Comparison of ENCODE assay signal across 24 cellular contexts in the genomic region with DNA sequence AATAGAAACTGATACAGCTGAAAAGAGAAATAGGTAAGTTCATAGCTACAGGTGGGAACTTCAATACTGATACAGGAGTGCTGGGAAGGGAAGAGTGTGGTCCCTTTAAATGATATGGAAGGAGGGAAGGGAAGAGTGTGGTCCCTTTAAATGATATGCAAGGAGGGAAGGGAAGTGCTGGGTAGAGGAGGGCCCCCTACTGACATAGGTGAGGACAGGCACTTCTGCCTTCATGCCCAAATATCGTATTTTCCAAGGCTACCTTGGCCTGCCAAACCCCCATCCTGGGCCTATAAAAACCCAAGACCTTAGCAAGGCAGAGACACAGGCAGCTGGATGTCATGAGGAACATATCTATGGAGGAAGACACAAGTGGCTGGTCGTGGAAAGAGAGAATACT.
DNase-seq lines count a peak whose midpoint lies in the region; ATAC-seq and TF ChIP-seq lines count a peak whose summit lies in the region.
"Had no signal": no experiment of that assay in that cellular context is flagged by ENCODE, and none has a peak within 500 bp of the region (broad histone marks: within the 10 kb centered on the region; RNA-seq: fewer than 3 reads in every experiment).

No MANE protein-coding gene starts in this region.

- no peaks in the 10 kb centered on the region for H3K4me1 ChIP-seq in breast epithelium
- H3K4me1 ChIP-seq in neural progenitor cell = no peaks in the 10 kb centered on the region
- H3K4me1 ChIP-seq: A549, esophagus squamous epithelium, HAP-1, SJCRH30 had no signal

- no peaks in the 10 kb centered on the region for H3K79me2 ChIP-seq in neural progenitor cell (ENCODE audit: low read depth)

- H3K9me3 Mint-ChIP-seq in MCF 10A (ENCODE audit: unreplicated experiment) (no peaks in the 10 kb centered on the region), neural progenitor cell (peaks cover 2% of the 10 kb centered on the region)
- H3K9me3 Mint-ChIP-seq: activated T-cell treated with anti-CD3 and anti-CD28 coated beads, Interleukin-2, amount 50 U/mL, for 72 hours had no signal

- H3K9ac ChIP-seq in neural progenitor cell = no peak overlapping the region

- H3K27ac Mint-ChIP-seq in MCF 10A (ENCODE audit: low read depth, unreplicated experiment) (no peak overlapping the region), neural progenitor cell (no peak overlapping the region)
- H3K27ac Mint-ChIP-seq: activated T-cell treated with anti-CD3 and anti-CD28 coated beads, Interleukin-2, amount 50 U/mL, for 72 hours had no signal

- CTCF ChIA-PET in MCF 10A (lab: Yijun Ruan, JAX) = interaction anchor here (0.6 kb wide), 2 partner anchors 45 to 1313 kb away, joined by 3 read pairs; no protein-coding TSS in a partner anchor

- POLR2A ChIA-PET in MCF 10A (lab: Yijun Ruan, JAX) = no interaction called here

- no peaks in the 10 kb centered on the region for H3K36me3 ChIP-seq in breast epithelium
- no peaks in the 10 kb centered on the region for H3K36me3 ChIP-seq in WERI-Rb-1
- H3K36me3 ChIP-seq in neural progenitor cell = no peaks in the 10 kb centered on the region
- H3K36me3 ChIP-seq: esophagus squamous epithelium, HAP-1, SJCRH30 had no signal

- TF ChIP-seq CTCF in MCF 10A (IDR thresholded peaks at IDR 0.05; ENCODE audit: unreplicated experiment) (no peak), breast epithelium (IDR thresholded peaks at IDR 0.05) (no peak), LNCaP clone FGC (IDR thresholded peaks at IDR 0.05; ENCODE audit: control insufficient read depth, extremely low read depth, insufficient read depth) (peak; percentile 26; the same call in 1 of the 2 replicates), WERI-Rb-1 (IDR thresholded peaks at IDR 0.05; ENCODE audit: low read depth, low read length) (peak; percentile 42; the same call in 1 of the 2 replicates), neural progenitor cell (IDR thresholded peaks at IDR 0.05) (peak; percentile 28)

- H3K4me3 Mint-ChIP-seq in MCF 10A (ENCODE audit: unreplicated experiment) (no peak overlapping the region), neural progenitor cell (no peak overlapping the region)
- H3K4me3 Mint-ChIP-seq: activated T-cell treated with anti-CD3 and anti-CD28 coated beads, Interleukin-2, amount 50 U/mL, for 72 hours had no signal

- BruUV-seq in MCF 10A (replicated peaks; lab: Mats Ljungman, UMichigan) = no TSS peak

- no peaks in the 10 kb centered on the region for H3K9me3 ChIP-seq in breast epithelium
- no peaks in the 10 kb centered on the region for H3K9me3 ChIP-seq in WERI-Rb-1 (ENCODE audit: severe bottlenecking)
- no peaks in the 10 kb centered on the region for H3K9me3 ChIP-seq in neural progenitor cell (ENCODE audit: low read depth)
- H3K9me3 ChIP-seq: A549, esophagus squamous epithelium, HAP-1, SJCRH30 had no signal

- H3K27ac ChIP-seq in breast epithelium (no peak overlapping the region), WERI-Rb-1 (no peak overlapping the region), neural progenitor cell (no peak overlapping the region)
- H3K27ac ChIP-seq: A549, esophagus squamous epithelium, HL-60, SJCRH30 had no signal

- H3K27me3 ChIP-seq in breast epithelium (no peaks in the 10 kb centered on the region), WERI-Rb-1 (ENCODE audit: insufficient read depth, low read depth, severe bottlenecking) (no peaks in the 10 kb centered on the region), neural progenitor cell (no peaks in the 10 kb centered on the region)
- H3K27me3 ChIP-seq: esophagus squamous epithelium, SJCRH30 had no signal

- H3F3A ChIP-seq in neural progenitor cell (ENCODE audit: low read depth) = no peaks in the 10 kb centered on the region

- peaks cover 71% of the 10 kb centered on the region for H3K27me3 Mint-ChIP-seq in MCF 10A (ENCODE audit: insufficient read depth, unreplicated experiment)
- no peaks in the 10 kb centered on the region for H3K27me3 Mint-ChIP-seq in neural progenitor cell (ENCODE audit: insufficient read depth, low read depth)

- no peak overlapping the region for H3K4me2 ChIP-seq in neural progenitor cell
- H3K4me2 ChIP-seq: A549 had no signal

- peak; percentile 39 for DNase-seq in MCF 10A (ENCODE audit: unreplicated experiment)
- DNase-seq in breast epithelium (ENCODE audit: low spot score in 2 of 2) = no peak
- DNase-seq in LNCaP clone FGC (ENCODE audit: low read depth) = no peak
- DNase-seq in WERI-Rb-1 = no peak
- DNase-seq in neural progenitor cell (ENCODE audit: low spot score) = peak; percentile 17
- no peak for DNase-seq in NCI-H187 (lab: John Stamatoyannopoulos, UW)
- no peak for DNase-seq in dedifferentiated amniotic fluid mesenchymal stem cell (ENCODE audit: extremely low spot score)
- DNase-seq: activated CD4-positive, CD25-positive, alpha-beta regulatory T cell; activated CD8-positive, alpha-beta memory T cell treated with anti-CD3 and anti-CD28 coated beads for 24 hours; activated naive CD4-positive, alpha-beta T cell treated with anti-CD3 and anti-CD28 coated beads, Interleukin-2, amount 50 U/mL, for 16 hours; activated T-cell treated with anti-CD3 and anti-CD28 coated beads, Interleukin-2, amount 50 U/mL, for 72 hours; aorta; DMS79 treated with DMSO at 0.1 percent for 48 hours; effector CD8-positive, alpha-beta T cell; esophagus squamous epithelium; left ventricle myocardium superior; NCI-H1092 treated with DMSO at 0.1 percent for 48 hours; NCI-H510A; T-helper 2 cell had no signal

- no peak overlapping the region for H2AFZ ChIP-seq in neural progenitor cell (replicated peaks)

- no peak overlapping the region for H3K4me3 ChIP-seq in breast epithelium
- no peak overlapping the region for H3K4me3 ChIP-seq in LNCaP clone FGC (ENCODE audit: low read depth, low read length)
- H3K4me3 ChIP-seq in WERI-Rb-1 (ENCODE audit: low read depth, low read length) = no peak overlapping the region
- H3K4me3 ChIP-seq in neural progenitor cell = no peak overlapping the region
- H3K4me3 ChIP-seq: A549, esophagus squamous epithelium, HAP-1, SJCRH30 had no signal

- no peaks in the 10 kb centered on the region for H4K20me1 ChIP-seq in neural progenitor cell (ENCODE audit: low read depth)

- H3K36me3 Mint-ChIP-seq in MCF 10A (ENCODE audit: insufficient read depth, unreplicated experiment) (no peaks in the 10 kb centered on the region), neural progenitor cell (no peaks in the 10 kb centered on the region)

- no peak for TF ChIP-seq POLR2A in breast epithelium (IDR thresholded peaks at IDR 0.05)

- no peak for ATAC-seq in GM21447 (IDR thresholded peaks at IDR 0.05; ENCODE audit: unreplicated experiment)
- ATAC-seq: activated T-cell treated with anti-CD3 and anti-CD28 coated beads, Interleukin-2, amount 50 U/mL, for 72 hours; left ventricle myocardium superior had no signal

- H3K4me1 Mint-ChIP-seq in MCF 10A (ENCODE audit: insufficient read depth, unreplicated experiment) = no peaks in the 10 kb centered on the region
- no peaks in the 10 kb centered on the region for H3K4me1 Mint-ChIP-seq in neural progenitor cell

- intact Hi-C loops in MCF 10A (cut with micrococcal nuclease) (no loop called here), breast epithelium (cut with DNase I; ENCODE audit: low total_unique reads) (no loop called here)

Comparison
In these comparisons a context has a peak if more than half of its experiments do, and no peak if none do; other contexts are left out.
1. DNase-seq: peak in MCF 10A (single experiment) and neural progenitor cell (single experiment); none in breast epithelium (0 of 2), LNCaP clone FGC (single experiment), WERI-Rb-1 (single experiment), NCI-H187 (0 of 2) and dedifferentiated amniotic fluid mesenchymal stem cell (single experiment).
2. CTCF ChIP-seq: peak in LNCaP clone FGC (single experiment), WERI-Rb-1 (single experiment) and neural progenitor cell (single experiment); none in MCF 10A (single experiment) and breast epithelium (0 of 3).